Comparison of ENCODE assay signal across 20 cellular contexts in the genomic region with DNA sequence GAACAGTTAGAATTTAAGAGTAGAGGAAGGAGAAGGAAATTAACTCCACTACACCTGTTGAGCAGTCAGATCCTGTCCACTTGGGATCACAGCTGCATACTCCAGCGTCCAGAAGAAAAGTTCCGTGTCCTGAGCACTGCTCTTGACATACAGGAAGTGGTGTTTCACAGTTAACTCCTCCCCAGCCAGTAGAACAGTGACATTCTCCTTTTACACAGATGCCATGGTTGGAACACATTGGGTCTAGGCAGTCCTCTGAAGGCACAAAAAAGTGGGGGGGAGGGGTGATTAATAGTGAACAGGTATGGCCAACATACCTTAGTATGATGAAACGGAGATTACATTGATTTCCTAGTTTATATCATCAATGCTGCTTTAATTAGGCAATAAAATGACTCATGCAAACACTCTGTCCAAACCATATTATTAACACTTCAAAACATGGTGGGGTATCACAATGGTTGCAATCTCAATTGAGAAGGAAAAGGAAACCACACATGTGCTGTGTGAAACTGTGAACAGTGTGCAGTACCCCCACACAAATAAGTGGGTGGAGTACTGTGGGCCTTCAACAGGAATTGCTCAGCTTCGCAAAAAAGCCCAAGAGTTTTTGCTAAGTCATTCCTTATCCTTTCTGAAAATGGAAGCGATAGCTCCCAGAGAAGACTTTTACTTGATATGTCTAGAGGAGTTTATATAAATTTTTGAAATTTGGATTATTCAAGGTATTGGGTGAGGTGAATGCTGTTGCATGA.
DNase-seq lines count a peak whose midpoint lies in the region; ATAC-seq and TF ChIP-seq lines count a peak whose summit lies in the region.
"Had no signal": no experiment of that assay in that cellular context is flagged by ENCODE, and none has a peak within 500 bp of the region (broad histone marks: within the 10 kb centered on the region; RNA-seq: fewer than 3 reads in every experiment).

No MANE protein-coding gene starts in this region.

- no peaks in the 10 kb centered on the region for H3K9me3 Mint-ChIP-seq in immature natural killer cell
- H3K9me3 Mint-ChIP-seq in activated T-cell treated with anti-CD3 and anti-CD28 coated beads, Interleukin-2, amount 50 U/mL, for 72 hours = no peaks in the 10 kb centered on the region
- H3K9me3 Mint-ChIP-seq in activated T-cell treated with anti-CD3 and anti-CD28 coated beads, Interleukin-2, amount 50 U/mL, for 4 hours = no peaks in the 10 kb centered on the region
- H3K9me3 Mint-ChIP-seq: CD4-positive, alpha-beta T cell; H9 had no signal

- no peak for ATAC-seq in activated T-cell treated with anti-CD3 and anti-CD28 coated beads, Interleukin-2, amount 50 U/mL, for 72 hours (replicated peaks in 1 of 2)
- ATAC-seq in activated T-cell treated with anti-CD3 and anti-CD28 coated beads, Interleukin-2, amount 50 U/mL, for 4 hours = no peak
- ATAC-seq: SK-N-SH treated with all-trans-retinoic acid at 6 μM for 48 hours had no signal

- DNase-seq in CMK (ENCODE audit: low read depth) (peak; percentile 1), NB4 (ENCODE audit: low read depth) (peak; percentile 2), SW480 (ENCODE audit: low spot score) (peak; percentile 4), immature natural killer cell (peak; percentile 53 to 63 (median 60)), UCSD-AML1 (lab: John Stamatoyannopoulos, UW; ENCODE audit: unreplicated experiment) (no peak)
- DNase-seq in activated T-cell treated with anti-CD3 and anti-CD28 coated beads, Interleukin-2, amount 50 U/mL, for 72 hours = no peak
- DNase-seq in NK-92 treated with Interleukin-12 subunit alpha and Interleukin-12 subunit beta, amount 100 ng/mL, for 24 hours (lab: John Stamatoyannopoulos, UW) = no peak
- no peak for DNase-seq in activated T-cell treated with anti-CD3 and anti-CD28 coated beads, Interleukin-2, amount 50 U/mL, for 4 hours
- DNase-seq: BE2C; Calu3; CD4-positive, alpha-beta T cell; DMS79; H9; NCI-H1417 treated with DMSO at 0.1 percent for 48 hours; NCI-H187 treated with DMSO at 0.1 percent for 48 hours; NCI-H2227 treated with DMSO at 0.1 percent for 48 hours; NCI-H526; RPMI8226; SIG-M5 had no signal

- H3K4me1 Mint-ChIP-seq in immature natural killer cell = peaks cover 25% of the 10 kb centered on the region in 2 donors
- no peaks in the 10 kb centered on the region for H3K4me1 Mint-ChIP-seq in activated T-cell treated with anti-CD3 and anti-CD28 coated beads, Interleukin-2, amount 50 U/mL, for 72 hours (ENCODE audit: low read depth)
- no peaks in the 10 kb centered on the region for H3K4me1 Mint-ChIP-seq in activated T-cell treated with anti-CD3 and anti-CD28 coated beads, Interleukin-2, amount 50 U/mL, for 4 hours (ENCODE audit: low read depth)
- H3K4me1 Mint-ChIP-seq: H9 had no signal

- TF ChIP-seq CTCF in NB4 (IDR thresholded peaks at IDR 0.05; ENCODE audit: low read depth, low read length) = no peak

- H3K27ac Mint-ChIP-seq in immature natural killer cell = peak overlapping the region; percentile 9 to 51 (median 35)
- H3K27ac Mint-ChIP-seq in activated T-cell treated with anti-CD3 and anti-CD28 coated beads, Interleukin-2, amount 50 U/mL, for 72 hours = no peak overlapping the region
- H3K27ac Mint-ChIP-seq: CD4-positive, alpha-beta T cell had no signal

- H3K4me3 Mint-ChIP-seq in immature natural killer cell = peak overlapping the region; percentile 60 to 79 (median 71)
- H3K4me3 Mint-ChIP-seq in activated T-cell treated with anti-CD3 and anti-CD28 coated beads, Interleukin-2, amount 50 U/mL, for 72 hours = no peak overlapping the region
- no peak overlapping the region for H3K4me3 Mint-ChIP-seq in activated T-cell treated with anti-CD3 and anti-CD28 coated beads, Interleukin-2, amount 50 U/mL, for 4 hours
- H3K4me3 Mint-ChIP-seq: CD4-positive, alpha-beta T cell; H9 had no signal

- no peaks in the 10 kb centered on the region for H3K36me3 Mint-ChIP-seq in immature natural killer cell
- H3K36me3 Mint-ChIP-seq in activated T-cell treated with anti-CD3 and anti-CD28 coated beads, Interleukin-2, amount 50 U/mL, for 72 hours (ENCODE audit: insufficient read depth in 2 of 2) = no peaks in the 10 kb centered on the region
- no peaks in the 10 kb centered on the region for H3K36me3 Mint-ChIP-seq in activated T-cell treated with anti-CD3 and anti-CD28 coated beads, Interleukin-2, amount 50 U/mL, for 4 hours (ENCODE audit: insufficient read depth)

- TF ChIP-seq POLR2A in NB4 (IDR thresholded peaks at IDR 0.05; ENCODE audit: extremely low read depth, insufficient read length) = no peak

- no peak overlapping the region for H3K4me3 ChIP-seq in NB4 (ENCODE audit: low read depth, low read length)

- H3K27me3 Mint-ChIP-seq in immature natural killer cell (ENCODE audit: low read depth in 3 of 3) = peaks cover 1 to 4% (median 2%) of the 10 kb centered on the region in 3 donors
- peaks cover 5% of the 10 kb centered on the region for H3K27me3 Mint-ChIP-seq in activated T-cell treated with anti-CD3 and anti-CD28 coated beads, Interleukin-2, amount 50 U/mL, for 72 hours (ENCODE audit: low read depth)
- H3K27me3 Mint-ChIP-seq in activated T-cell treated with anti-CD3 and anti-CD28 coated beads, Interleukin-2, amount 50 U/mL, for 4 hours (ENCODE audit: low read depth) = no peaks in the 10 kb centered on the region
- H3K27me3 Mint-ChIP-seq: CD4-positive, alpha-beta T cell had no signal

Comparison
In these comparisons a context has a peak if more than half of its experiments do, and no peak if none do; other contexts are left out.
1. DNase-seq: peak in CMK (single experiment), NB4 (single experiment), SW480 (single experiment) and immature natural killer cell (3 of 3); none in activated T-cell treated with anti-CD3 and anti-CD28 coated beads, Interleukin-2, amount 50 U/mL, for 72 hours (0 of 2), NK-92 treated with Interleukin-12 subunit alpha and Interleukin-12 subunit beta, amount 100 ng/mL, for 24 hours (single experiment), UCSD-AML1 (single experiment) and activated T-cell treated with anti-CD3 and anti-CD28 coated beads, Interleukin-2, amount 50 U/mL, for 4 hours (single experiment).
2. H3K4me3 Mint-ChIP-seq: peak in immature natural killer cell (5 of 5); none in activated T-cell treated with anti-CD3 and anti-CD28 coated beads, Interleukin-2, amount 50 U/mL, for 72 hours (0 of 2) and activated T-cell treated with anti-CD3 and anti-CD28 coated beads, Interleukin-2, amount 50 U/mL, for 4 hours (single experiment).